ENCODE assay signal across 11 cellular contexts in genomic region chr11:69240332-69241074, GRCh38. TPM values are rescaled to one million over a fixed set of nuclear protein-coding genes. Genes with fewer than 3 reads are reported as not detected.
DNase-seq lines count a peak whose midpoint lies in the region; ATAC-seq, FAIRE-seq and TF ChIP-seq lines count a peak whose summit lies in the region.
"Had no signal": no experiment of that assay in that cellular context is flagged by ENCODE, and none has a peak within 500 bp of the region (broad histone marks: within the 10 kb centered on the region; RNA-seq: fewer than 3 reads in every experiment).

No MANE protein-coding gene starts in this region.

- H3K36me3 Mint-ChIP-seq in natural killer cell treated with Interleukin-12 subunit alpha and Interleukin-12 subunit beta and Interleukin-15 and Interleukin-18, amount 100 ng/mL, for 72 hours = no peaks in the 10 kb centered on the region

- H3K4me3 ChIP-seq in A549 (no peak overlapping the region), GM06990 (replicated peaks; ENCODE audit: low read depth, low read length) (no peak overlapping the region), right atrium auricular region (no peak overlapping the region)

- no peak for FAIRE-seq in A549 (lab: Jason Lieb, UNC)
- FAIRE-seq: H54 had no signal

- peak in 1 of 2 experiments; percentile 74; a peak in 3 of 6 replicates for ATAC-seq in A549
- ATAC-seq in natural killer cell treated with Interleukin-12 subunit alpha and Interleukin-12 subunit beta and Interleukin-15 and Interleukin-18, amount 100 ng/mL, for 72 hours = no peak

- CTCF ChIA-PET in A549 (lab: Yijun Ruan, JAX) = interaction anchor here (0.9 to 1.4 kb wide), 4 partner anchors 9 to 138 kb away, joined by 3 read pairs; no protein-coding TSS in a partner anchor

- TF ChIP-seq RAD21 in A549 (conservative IDR thresholded peaks at IDR 0.05 in 1 of 2, IDR thresholded peaks at IDR 0.05 in 1 of 2) = peak; percentile 39 to 45; a peak in 3 of 5 replicates

- TF ChIP-seq CTCF in A549 (IDR thresholded peaks at IDR 0.05) = peak; percentile 41; the same call in 1 of the 3 replicates
- peak; percentile 53 for TF ChIP-seq CTCF in GM06990 (IDR thresholded peaks at IDR 0.05; ENCODE audit: insufficient read depth, low read length, poor library complexity, severe bottlenecking)
- TF ChIP-seq CTCF in VCaP (conservative IDR thresholded peaks at IDR 0.05) = peak; percentile 76
- peak in 1 of 2 donors; percentile 20 for TF ChIP-seq CTCF in right atrium auricular region (IDR thresholded peaks at IDR 0.05)

- no peak for TF ChIP-seq EP300 in A549 (IDR thresholded peaks at IDR 0.05)

- H3K9me3 Mint-ChIP-seq in natural killer cell treated with Interleukin-12 subunit alpha and Interleukin-12 subunit beta and Interleukin-15 and Interleukin-18, amount 100 ng/mL, for 72 hours = no peaks in the 10 kb centered on the region

- no peak overlapping the region for H3K27ac ChIP-seq in A549
- no peak overlapping the region for H3K27ac ChIP-seq in VCaP
- no peak overlapping the region for H3K27ac ChIP-seq in right atrium auricular region

- TF ChIP-seq POLR2A in A549 (IDR thresholded peaks at IDR 0.05; ENCODE audit: low read length) = no peak

- peaks cover 0 to 3% of the 10 kb centered on the region in 2 donors for H3K4me1 Mint-ChIP-seq in natural killer cell treated with Interleukin-12 subunit alpha and Interleukin-12 subunit beta and Interleukin-15 and Interleukin-18, amount 100 ng/mL, for 72 hours (ENCODE audit: low read depth in 2 of 2)

- H3K9me3 ChIP-seq in A549 = no peaks in the 10 kb centered on the region
- H3K9me3 ChIP-seq in right atrium auricular region = no peaks in the 10 kb centered on the region

- H3K4me3 Mint-ChIP-seq in natural killer cell treated with Interleukin-12 subunit alpha and Interleukin-12 subunit beta and Interleukin-15 and Interleukin-18, amount 100 ng/mL, for 72 hours = no peak overlapping the region

- POLR2A ChIA-PET in A549 (lab: Yijun Ruan, JAX) = no interaction called here

- WGBS in A549 (ENCODE audit: missing lambda C conversion rate) = 88% methylated on average over 7 of the region's 7 CpGs

- no peaks in the 10 kb centered on the region for H3K36me3 ChIP-seq in GM06990 (ENCODE audit: control insufficient read depth, insufficient read depth, low read length)
- no peaks in the 10 kb centered on the region for H3K36me3 ChIP-seq in right atrium auricular region

- H3K4me1 ChIP-seq in A549 = no peaks in the 10 kb centered on the region
- no peaks in the 10 kb centered on the region for H3K4me1 ChIP-seq in right atrium auricular region

- peaks cover 15 to 30% of the 10 kb centered on the region in 2 donors for H3K27me3 Mint-ChIP-seq in natural killer cell treated with Interleukin-12 subunit alpha and Interleukin-12 subunit beta and Interleukin-15 and Interleukin-18, amount 100 ng/mL, for 72 hours

- H3K27me3 ChIP-seq in GM06990 (replicated peaks; ENCODE audit: control insufficient read depth, insufficient read depth, low read length) (no peaks in the 10 kb centered on the region), right atrium auricular region (no peaks in the 10 kb centered on the region)

- no peak overlapping the region for H3K4me2 ChIP-seq in A549

- DNase-seq in A549 (ENCODE audit: low read depth in 1 of 2, low spot score in 1 of 2) = no peak
- no peak for DNase-seq in GM06990 (ENCODE audit: extremely low read depth, insufficient read length)
- DNase-seq in right atrium auricular region (ENCODE audit: low spot score) = peak; percentile 21
- no peak for DNase-seq in NAMALWA (ENCODE audit: low spot score)
- DNase-seq in NCI-H2081 (lab: John Stamatoyannopoulos, UW) = no peak
- no peak for DNase-seq in stimulated activated CD4-positive, alpha-beta T cell treated with anti-CD3 and anti-CD28 coated beads, Interleukin-2, amount 100 ng/mL, for 48 hours
- no peak for DNase-seq in natural killer cell treated with Interleukin-12 subunit alpha and Interleukin-12 subunit beta and Interleukin-15 and Interleukin-18, amount 100 ng/mL, for 72 hours (ENCODE audit: low spot score)
- DNase-seq: DMS79 treated with DMSO at 0.1 percent for 48 hours, T-helper 1 cell had no signal

- H3K27ac Mint-ChIP-seq in natural killer cell treated with Interleukin-12 subunit alpha and Interleukin-12 subunit beta and Interleukin-15 and Interleukin-18, amount 100 ng/mL, for 72 hours = no peak overlapping the region

TF ChIP-seq in A549, 52 proteins besides CTCF, POLR2A, EP300 and RAD21:
- TF ChIP-seq SMC3 (IDR thresholded peaks at IDR 0.05) = peak; percentile 44; the same call in 2 of the 3 replicates
- no peak for TF ChIP-seq MAFK (IDR thresholded peaks at IDR 0.05; ENCODE audit: partially characterized antibody)
- no peak for TF ChIP-seq EHF (CRISPR knock-in tag; IDR thresholded peaks at IDR 0.05)
- TF ChIP-seq NR3C1 (IDR thresholded peaks at IDR 0.05) = no peak
TF ChIP-seq in A549: peak in this region for 1.

RNA-seq across cellular contexts. Expression of gene MYEOV, which starts 53.5 kb away (rescaled TPM):
- polyA plus RNA-seq in A549 (2011; rRNA removed) (102 and 111 TPM in 2 replicates), A549 (2017; fragmentation: RNase III; extraction: RNeasy Plus Mini Kit Qiagen cat#74134 plus additional on column Dnase treatment) (82.2 to 113 TPM (median 92.3 TPM) in 3 replicates)
- polyA plus RNA-seq in A549 (2012; cell fraction: cytosol; rRNA removed) = 109 and 120 TPM in 2 replicates
- 106 and 116 TPM in 2 replicates for polyA plus RNA-seq in A549 (2012; cell fraction: nucleus; rRNA removed)
- polyA minus RNA-seq in A549 (2011; rRNA and poly(A)+ RNA removed) = 164 and 190 TPM in 2 replicates
- total RNA-seq in right atrium auricular region = under 1 TPM in 1 of 2 donors, not detected in 1; 0.12 TPM
- total RNA-seq in natural killer cell treated with Interleukin-12 subunit alpha and Interleukin-12 subunit beta and Interleukin-15 and Interleukin-18, amount 100 ng/mL, for 72 hours = not detected
